8 cellular contexts compared by ENCODE assay signal in the genomic region with DNA sequence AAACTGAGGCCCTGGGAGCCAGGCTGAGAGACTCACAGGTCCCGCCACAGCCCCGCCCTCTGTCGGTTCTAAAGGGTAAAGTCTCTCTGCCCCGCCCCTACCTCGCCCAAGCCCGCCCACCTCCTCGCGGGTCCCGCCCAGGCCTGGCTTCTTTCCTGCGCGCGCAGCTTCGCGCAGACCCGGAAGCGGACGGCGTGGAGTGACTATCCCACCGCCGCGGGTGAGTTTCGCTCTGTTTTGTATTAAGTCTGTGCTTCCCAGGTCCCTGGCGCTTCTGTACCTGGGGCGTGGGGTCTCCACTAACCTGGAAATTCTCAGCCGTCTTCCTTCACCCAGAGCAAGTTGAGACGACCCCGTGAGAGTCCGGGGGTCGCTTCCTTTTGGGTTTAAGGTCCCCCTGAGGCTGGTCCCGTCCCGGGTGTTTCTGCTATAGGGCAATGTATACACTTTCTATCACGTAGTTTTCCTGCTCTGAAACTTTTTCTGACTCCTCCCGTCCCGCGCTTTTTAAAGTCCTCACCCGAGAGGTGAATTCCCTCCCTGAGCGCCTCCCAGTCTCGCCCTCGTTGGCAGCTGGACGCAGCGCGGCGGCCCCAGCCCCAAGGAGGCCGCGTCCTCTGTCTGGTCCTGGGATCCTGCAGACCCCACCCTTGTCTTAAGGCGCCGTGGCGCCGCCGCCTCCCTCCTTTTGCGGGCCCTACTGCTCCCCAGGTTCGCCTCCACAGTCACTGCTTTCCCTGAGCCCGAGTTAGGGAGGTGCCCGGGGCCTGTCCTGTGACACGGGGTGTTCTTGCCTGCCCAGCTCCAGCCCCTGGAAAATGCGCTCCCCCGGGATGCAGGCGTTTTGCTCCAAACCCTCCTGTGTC. TPM values are rescaled to one million over a fixed set of nuclear protein-coding genes. Genes with fewer than 3 reads are reported as not detected.
DNase-seq lines count a peak whose midpoint lies in the region; ATAC-seq and TF ChIP-seq lines count a peak whose summit lies in the region.

A gene (plus strand): TSS at position 176 of the 866 bp plus-strand sequence. CDS start 2,867 bp downstream, outside the sequence.

- 0 out of 2 replicates have a peak, but pooled peaks cover 4% of the 10 kb centered on the region for H3K4me1 ChIP-seq in DOHH2 (ENCODE audit: control insufficient read depth, low read length)

- peaks cover 8% of the 10 kb centered on the region for H3K4me1 Mint-ChIP-seq in activated T-helper 17 cell treated with anti-CD3 and anti-CD28 coated beads, Interleukin-2, amount 50 U/mL, for 72 hours
- peaks cover 18 to 19% of the 10 kb centered on the region in 2 donors for H3K4me1 Mint-ChIP-seq in natural killer cell treated with Interleukin-12 subunit alpha and Interleukin-12 subunit beta and Interleukin-15 and Interleukin-18, amount 100 ng/mL, for 72 hours (ENCODE audit: low read depth in 2 of 2)

- H3K4me3 Mint-ChIP-seq in activated T-helper 17 cell treated with anti-CD3 and anti-CD28 coated beads, Interleukin-2, amount 50 U/mL, for 72 hours, result peak within 1 kb of the TSS; percentile 84
- H3K4me3 Mint-ChIP-seq in natural killer cell treated with Interleukin-12 subunit alpha and Interleukin-12 subunit beta and Interleukin-15 and Interleukin-18, amount 100 ng/mL, for 72 hours, result peak within 1 kb of the TSS; percentile 92

- H3K27me3 Mint-ChIP-seq in activated T-helper 17 cell treated with anti-CD3 and anti-CD28 coated beads, Interleukin-2, amount 50 U/mL, for 72 hours, result no peaks in the 10 kb centered on the region
- no peaks in the 10 kb centered on the region for H3K27me3 Mint-ChIP-seq in natural killer cell treated with Interleukin-12 subunit alpha and Interleukin-12 subunit beta and Interleukin-15 and Interleukin-18, amount 100 ng/mL, for 72 hours

- DNase-seq in LHCN-M2 (ENCODE audit: low read depth), result peak; percentile 90
- peak; percentile 91 for DNase-seq in RKO (ENCODE audit: low spot score)
- DNase-seq in fibroblast of pulmonary artery (ENCODE audit: low read depth), result peak; percentile 92
- peak; percentile 94 for DNase-seq in natural killer cell treated with Interleukin-12 subunit alpha and Interleukin-12 subunit beta and Interleukin-15 and Interleukin-18, amount 100 ng/mL, for 72 hours (ENCODE audit: low spot score)
- DNase-seq in stimulated activated naive CD4-positive, alpha-beta T cell treated with Interleukin-2 at 50 U/mL for 16 hours (lab: John Stamatoyannopoulos, UW), result peak; percentile 91

- peaks cover 17% of the 10 kb centered on the region for H3K36me3 ChIP-seq in DOHH2 (ENCODE audit: control insufficient read depth, low read length)

- TF ChIP-seq CTCF in DOHH2 (IDR thresholded peaks at IDR 0.05; ENCODE audit: low read depth, low read length, poor library complexity, severe bottlenecking) (no peak), fibroblast of pulmonary artery (IDR thresholded peaks at IDR 0.05; ENCODE audit: low read length, missing control alignments) (peak; percentile 39)

- no peak within 1 kb of the TSS for H3K27ac ChIP-seq in DOHH2 (ENCODE audit: low read depth, low read length)

- H3K4me2 ChIP-seq in DOHH2 (ENCODE audit: low read length), result peak within 1 kb of the TSS; percentile 90

- no peaks in the 10 kb centered on the region for H3F3A ChIP-seq in DOHH2 (ENCODE audit: control insufficient read depth, insufficient read depth)

- H3K36me3 Mint-ChIP-seq in activated T-helper 17 cell treated with anti-CD3 and anti-CD28 coated beads, Interleukin-2, amount 50 U/mL, for 72 hours (ENCODE audit: low read depth), result peaks cover 47% of the 10 kb centered on the region
- peaks cover 18% of the 10 kb centered on the region for H3K36me3 Mint-ChIP-seq in natural killer cell treated with Interleukin-12 subunit alpha and Interleukin-12 subunit beta and Interleukin-15 and Interleukin-18, amount 100 ng/mL, for 72 hours

- H3K79me2 ChIP-seq in DOHH2 (ENCODE audit: control insufficient read depth, low read length), result peaks cover 20% of the 10 kb centered on the region

- H3K9me2 ChIP-seq in DOHH2 (replicated peaks; ENCODE audit: control insufficient read depth, low read length), result no peaks in the 10 kb centered on the region

- peaks cover 6% of the 10 kb centered on the region; the same call in 1 of the 2 replicates for H3K9me3 ChIP-seq in DOHH2 (ENCODE audit: control insufficient read depth, insufficient read depth, low read length)

- H3K4me3 ChIP-seq in DOHH2 (ENCODE audit: low read length) (peak within 1 kb of the TSS; percentile 85), fibroblast of pulmonary artery (replicated peaks; ENCODE audit: low read depth, low read length) (peak within 1 kb of the TSS; percentile 92)

- peaks cover 3% of the 10 kb centered on the region for H3K9me3 Mint-ChIP-seq in activated T-helper 17 cell treated with anti-CD3 and anti-CD28 coated beads, Interleukin-2, amount 50 U/mL, for 72 hours
- H3K9me3 Mint-ChIP-seq in natural killer cell treated with Interleukin-12 subunit alpha and Interleukin-12 subunit beta and Interleukin-15 and Interleukin-18, amount 100 ng/mL, for 72 hours, result peaks cover 4% of the 10 kb centered on the region

- H3K27me3 ChIP-seq in DOHH2 (ENCODE audit: control insufficient read depth, low read length), result no peaks in the 10 kb centered on the region

- H4K20me1 ChIP-seq in DOHH2 (ENCODE audit: control insufficient read depth, insufficient read depth, low read depth, low read length), result no peaks in the 10 kb centered on the region

- H3K27ac Mint-ChIP-seq in activated T-helper 17 cell treated with anti-CD3 and anti-CD28 coated beads, Interleukin-2, amount 50 U/mL, for 72 hours, result peak within 1 kb of the TSS; percentile 69
- peak within 1 kb of the TSS; percentile 87 to 88 for H3K27ac Mint-ChIP-seq in natural killer cell treated with Interleukin-12 subunit alpha and Interleukin-12 subunit beta and Interleukin-15 and Interleukin-18, amount 100 ng/mL, for 72 hours

- ATAC-seq in GM21786 (IDR thresholded peaks at IDR 0.05; ENCODE audit: unreplicated experiment), result peak; percentile 87
- ATAC-seq in activated T-helper 17 cell treated with anti-CD3 and anti-CD28 coated beads, Interleukin-2, amount 50 U/mL, for 72 hours (replicated peaks), result peak; percentile 99
- ATAC-seq in natural killer cell treated with Interleukin-12 subunit alpha and Interleukin-12 subunit beta and Interleukin-15 and Interleukin-18, amount 100 ng/mL, for 72 hours, result peak; percentile 99 to 100

RNA-seq across cellular contexts. Expression of the gene that starts here (rescaled TPM):
- 11.3 and 15.8 TPM in 2 replicates for total RNA-seq in LHCN-M2 (2014; rRNA removed)
- 3.1 TPM for polyA plus RNA-seq in LHCN-M2 (2012)
- 10 to 100 TPM in 1 of 2 donors, 1 to 10 TPM in 1; 8.4 to 15.8 TPM for total RNA-seq in activated T-helper 17 cell treated with anti-CD3 and anti-CD28 coated beads, Interleukin-2, amount 50 U/mL, for 72 hours
- 10 to 100 TPM in 1 of 2 donors, 1 to 10 TPM in 1; 7.7 to 13.5 TPM for total RNA-seq in natural killer cell treated with Interleukin-12 subunit alpha and Interleukin-12 subunit beta and Interleukin-15 and Interleukin-18, amount 100 ng/mL, for 72 hours
